34 cellular contexts compared by ENCODE assay signal in the genomic region with DNA sequence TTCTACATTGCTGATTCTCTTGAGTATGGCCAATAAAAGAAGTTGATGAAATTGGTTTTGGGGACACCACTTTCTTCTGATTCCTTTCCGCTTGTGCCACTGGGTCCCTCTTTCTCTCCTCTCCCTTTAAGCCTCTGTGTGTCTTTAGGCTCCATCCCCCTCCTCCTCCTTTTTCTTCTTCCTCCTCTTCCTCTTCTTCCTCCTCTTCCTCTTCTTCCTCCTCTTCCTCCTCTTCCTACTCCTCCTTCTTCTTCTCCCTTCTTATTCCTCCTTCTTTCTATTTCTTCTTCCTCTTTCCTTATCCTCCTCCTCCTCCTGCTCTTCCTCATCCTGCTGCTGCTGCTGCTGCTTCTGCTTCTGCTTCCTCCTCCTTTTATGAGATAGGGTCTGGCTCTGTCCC.
"Had no signal": no experiment of that assay in that cellular context is flagged by ENCODE, and none has a peak within 500 bp of the region (broad histone marks: within the 10 kb centered on the region; RNA-seq: fewer than 3 reads in every experiment).

No MANE protein-coding gene starts in this region.

- H3K4me3 ChIP-seq: MG63 had no signal

- H3K36me3 ChIP-seq: MG63 had no signal

- DNase-seq: Karpas-422, Kasumi-1, MG63, MM.1S, MV-4-11, NCI-H1048, NCI-H1092, NCI-H1092 treated with DMSO at 0.1 percent for 48 hours, NCI-H1105, NCI-H1105 treated with DMSO at 0.1 percent for 48 hours, NCI-H1417, NCI-H1417 treated with DMSO at 0.1 percent for 48 hours, NCI-H1436, NCI-H1436 treated with DMSO at 0.1 percent for 48 hours, NCI-H146, NCI-H1694, NCI-H1694 treated with DMSO at 0.1 percent for 48 hours, NCI-H187, NCI-H187 treated with DMSO at 0.1 percent for 48 hours, NCI-H1930, NCI-H2029, NCI-H2029 treated with DMSO at 0.1 percent for 48 hours, NCI-H2081, NCI-H2081 treated with DMSO at 0.1 percent for 48 hours, NCI-H2107, NCI-H2171, NCI-H2171 treated with DMSO at 0.1 percent for 48 hours, NCI-H2227 treated with DMSO at 0.1 percent for 48 hours, NCI-H226, NCI-H345, NCI-H446, NCI-H446 treated with DMSO at 0.1 percent for 48 hours, NCI-H510A, NCI-H510A treated with DMSO at 0.1 percent for 48 hours had no signal

- H3K9me3 ChIP-seq: MG63 had no signal
